ENCODE assay signal across 7 cellular contexts in the genomic region with DNA sequence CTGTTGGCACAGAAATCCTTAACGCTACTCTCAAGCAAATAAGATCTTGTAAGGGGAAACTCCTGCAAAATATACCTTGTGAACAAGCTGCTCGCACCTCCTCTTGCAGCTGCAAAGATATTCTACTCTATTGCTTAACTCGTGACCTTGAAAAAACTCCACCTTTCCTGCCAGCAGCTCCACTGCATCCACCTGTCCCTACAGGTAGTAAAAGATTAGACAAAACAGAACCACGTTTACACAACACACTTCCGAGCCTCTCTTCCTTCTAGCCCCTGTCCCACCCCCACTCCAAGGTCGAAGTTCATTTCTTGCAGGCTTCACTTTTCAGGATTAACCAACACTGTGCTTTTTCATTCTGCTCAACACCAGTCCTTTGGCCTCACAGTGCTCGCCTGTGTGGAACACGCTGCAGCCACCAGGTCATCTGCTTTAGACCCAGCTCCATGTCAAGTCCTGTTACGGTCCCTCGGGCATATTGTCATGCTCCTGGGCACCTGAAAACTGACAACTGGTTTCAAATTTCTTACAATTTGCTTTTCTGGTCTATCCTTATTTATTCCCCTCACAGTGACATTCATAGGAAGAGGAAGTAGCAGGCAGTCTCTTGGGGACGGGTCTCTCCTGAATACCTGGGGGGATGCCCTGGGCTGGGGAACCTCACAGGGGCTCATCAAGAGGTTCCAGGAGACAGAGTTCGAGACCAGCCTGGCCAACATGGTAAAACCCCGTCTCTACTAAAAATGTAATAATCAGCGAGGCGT.
DNase-seq lines count a peak whose midpoint lies in the region; ATAC-seq, FAIRE-seq and TF ChIP-seq lines count a peak whose summit lies in the region.

No MANE protein-coding gene starts in this region.

- peak; percentile 59 for FAIRE-seq in GM18507 (lab: Jason Lieb, UNC)

- ATAC-seq in HG02884 (IDR thresholded peaks at IDR 0.05; ENCODE audit: unreplicated experiment): no peak

- H3K27ac ChIP-seq in skeletal muscle tissue (ENCODE audit: low read depth, low read length): peak overlapping the region; percentile 94

- no peak overlapping the region for H3K4me3 ChIP-seq in epithelial cell of esophagus (ENCODE audit: low read length)
- H3K4me3 ChIP-seq in skeletal muscle tissue (ENCODE audit: low read length in 3 of 3): no peak overlapping the region

- H3K9me3 ChIP-seq in skeletal muscle tissue (ENCODE audit: control insufficient read depth in 3 of 3, low read length in 3 of 3): no peaks in the 10 kb centered on the region

- TF ChIP-seq CTCF in epithelial cell of esophagus (IDR thresholded peaks at IDR 0.05; ENCODE audit: insufficient read depth, low read depth, low read length, missing control alignments): peak; percentile 9

- no peaks in the 10 kb centered on the region for H3K27me3 ChIP-seq in skeletal muscle tissue (ENCODE audit: control insufficient read depth in 3 of 3, insufficient read depth in 3 of 3, low read length in 3 of 3)

- peaks cover 87 to 97% (median 93%) of the 10 kb centered on the region in 3 donors for H3K4me1 ChIP-seq in skeletal muscle tissue (ENCODE audit: control insufficient read depth in 3 of 3, insufficient read depth in 3 of 3, low read length in 3 of 3)

- peaks cover 5 to 27% (median 14%) of the 10 kb centered on the region in 3 donors for H3K36me3 ChIP-seq in skeletal muscle tissue (ENCODE audit: control insufficient read depth in 3 of 3, insufficient read depth in 3 of 3, low read length in 3 of 3)

- no peak for DNase-seq in GM18507 (ENCODE audit: extremely low spot score, insufficient read length, low read depth)
- peak; percentile 58 for DNase-seq in RKO (ENCODE audit: low spot score)
- peak; percentile 53 for DNase-seq in epithelial cell of esophagus (ENCODE audit: low read depth)
- DNase-seq in NCI-H1930 (lab: John Stamatoyannopoulos, UW): no peak
- no peak for DNase-seq in stimulated activated CD4-positive, alpha-beta T cell treated with anti-CD3 and anti-CD28 coated beads, Interleukin-2, amount 100 ng/mL, for 24 hours

- peak overlapping the region; percentile 38 to 69 (median 54) for H3K9ac ChIP-seq in skeletal muscle tissue (ENCODE audit: low read depth in 1 of 3, low read length in 3 of 3)

Comparison
In these comparisons a context has a peak if more than half of its experiments do, and no peak if none do; other contexts are left out.
1. DNase-seq: peak in RKO (single experiment) and epithelial cell of esophagus (single experiment); none in GM18507 (single experiment), NCI-H1930 (0 of 2) and stimulated activated CD4-positive, alpha-beta T cell treated with anti-CD3 and anti-CD28 coated beads, Interleukin-2, amount 100 ng/mL, for 24 hours (0 of 2).